1 cellular context compared by ENCODE assay signal in genomic region chr12:7058163-7058845, GRCh38.
A peak's percentile ranks its signal among the peaks of the same experiment; 100 is the strongest.
TF ChIP-seq lines count a peak whose summit lies in the region.

No MANE protein-coding gene starts in this region.

TF ChIP-seq in K562, 482 proteins besides CTCF, POLR2A, EP300 and RAD21 (continued from another document and continues in another):
- TF ChIP-seq ZNF395 (CRISPR knock-in tag; IDR thresholded peaks at IDR 0.05) (peak; percentile 89), KDM4B (IDR thresholded peaks at IDR 0.05; ENCODE audit: borderline replicate concordance in 2 of 2, low read depth in 1 of 2) (no peak), SAP30 (IDR thresholded peaks at IDR 0.05; ENCODE audit: borderline replicate concordance, insufficient read depth, low read depth, low read length, poor library complexity, severe bottlenecking) (no peak), ZNF830 (CRISPR knock-in tag; IDR thresholded peaks at IDR 0.05) (peak; percentile 64; the same call in 1 of the 2 replicates), ZNF354B (CRISPR knock-in tag; IDR thresholded peaks at IDR 0.05) (peak; percentile 59; the same call in 1 of the 2 replicates), SOX6 (IDR thresholded peaks at IDR 0.05) (peak; percentile 81), ZNF512 (tag; IDR thresholded peaks at IDR 0.05) (no peak), TOE1 (IDR thresholded peaks at IDR 0.05; ENCODE audit: borderline replicate concordance) (no peak), TOE1 (CRISPR knock-in tag; IDR thresholded peaks at IDR 0.05; ENCODE audit: borderline replicate concordance, low read depth) (no peak), ZNF445 (CRISPR knock-in tag; IDR thresholded peaks at IDR 0.05; ENCODE audit: low read depth) (no peak), COPS2 (conservative IDR thresholded peaks at IDR 0.05) (no peak), IFI16 (CRISPR knock-in tag; IDR thresholded peaks at IDR 0.05) (no peak), HDAC6 (IDR thresholded peaks at IDR 0.05; ENCODE audit: low read depth, low read length) (no peak), TCF15 (CRISPR knock-in tag; IDR thresholded peaks at IDR 0.05) (no peak), ZNF707 (CRISPR knock-in tag; conservative IDR thresholded peaks at IDR 0.05) (peak; percentile 66; the same call in 1 of the 2 replicates), ZNF57 (CRISPR knock-in tag; IDR thresholded peaks at IDR 0.05) (no peak), CHAMP1 (IDR thresholded peaks at IDR 0.05) (no peak), CXXC5 (CRISPR knock-in tag; IDR thresholded peaks at IDR 0.05) (peak; percentile 64), GTF2A2 (tag; IDR thresholded peaks at IDR 0.05) (no peak), ZNF398 (CRISPR knock-in tag; IDR thresholded peaks at IDR 0.05) (no peak), GABPB2 (CRISPR knock-in tag; conservative IDR thresholded peaks at IDR 0.05) (no peak), SMAD1 (IDR thresholded peaks at IDR 0.05; ENCODE audit: low read depth, low read length, partially characterized antibody) (no peak), HOXB6 (CRISPR knock-in tag; IDR thresholded peaks at IDR 0.05; ENCODE audit: borderline replicate concordance) (no peak), FOSL1 (tag; conservative IDR thresholded peaks at IDR 0.05) (peak; percentile 62), RAD51 (IDR thresholded peaks at IDR 0.05; ENCODE audit: borderline replicate concordance, low read depth) (no peak), HNRNPK (IDR thresholded peaks at IDR 0.05; ENCODE audit: low read depth, low read length, poor library complexity, severe bottlenecking) (no peak), ATF1 (CRISPR knock-in tag; IDR thresholded peaks at IDR 0.05) (no peak), ATF1 (tag; IDR thresholded peaks at IDR 0.05) (peak; percentile 18; the same call in 1 of the 2 replicates), E2F3 (CRISPR knock-in tag; IDR thresholded peaks at IDR 0.05) (peak; percentile 78; the same call in 1 of the 2 replicates), SIN3B (IDR thresholded peaks at IDR 0.05; ENCODE audit: low read depth) (no peak), ZHX1 (conservative IDR thresholded peaks at IDR 0.05; ENCODE audit: low read length) (no peak), DEAF1 (CRISPR knock-in tag; IDR thresholded peaks at IDR 0.05) (no peak), ZBTB34 (CRISPR knock-in tag; IDR thresholded peaks at IDR 0.05) (no peak), USF1 (CRISPR knock-in tag; IDR thresholded peaks at IDR 0.05) (no peak), LARP7 (IDR thresholded peaks at IDR 0.05) (no peak), FOS (IDR thresholded peaks at IDR 0.05; ENCODE audit: extremely low read depth, insufficient read length) (no peak), ZMIZ1 (IDR thresholded peaks at IDR 0.05; ENCODE audit: low read depth in 2 of 2, low read length in 2 of 2) (no peak), ZNF444 (CRISPR knock-in tag; IDR thresholded peaks at IDR 0.05) (no peak), MEF2A (IDR thresholded peaks at IDR 0.05; ENCODE audit: control insufficient read depth, low read depth, low read length) (no peak), ZNF12 (CRISPR knock-in tag; IDR thresholded peaks at IDR 0.05) (no peak), NFRKB (IDR thresholded peaks at IDR 0.05; ENCODE audit: low read depth) (no peak), GABPB1 (CRISPR knock-in tag; IDR thresholded peaks at IDR 0.05) (no peak), SIRT6 (IDR thresholded peaks at IDR 0.05; ENCODE audit: low read depth, low read length) (no peak), HDAC3 (IDR thresholded peaks at IDR 0.05; ENCODE audit: borderline replicate concordance, partially characterized antibody) (no peak), ZC3H8 (IDR thresholded peaks at IDR 0.05) (no peak), JUN (IDR thresholded peaks at IDR 0.05; ENCODE audit: borderline replicate concordance, low read depth, low read length) (no peak), JUN (CRISPR knock-in tag; IDR thresholded peaks at IDR 0.05; ENCODE audit: borderline replicate concordance) (no peak), HNRNPH1 (optimal IDR thresholded peaks at IDR 0.05; ENCODE audit: low read depth, low read length) (no peak)
